19 cellular contexts compared by ENCODE assay signal in genomic region chr6:57822896-57823358, GRCh38.
A peak's percentile ranks its signal among the peaks of the same experiment; 100 is the strongest.
DNase-seq lines count a peak whose midpoint lies in the region; ATAC-seq and TF ChIP-seq lines count a peak whose summit lies in the region.
"Had no signal": no experiment of that assay in that cellular context is flagged by ENCODE, and none has a peak within 500 bp of the region (broad histone marks: within the 10 kb centered on the region; RNA-seq: fewer than 3 reads in every experiment).

No MANE protein-coding gene starts in this region.

- H3K4me3 ChIP-seq in ACC112 (ENCODE audit: low read depth, low read length): peak overlapping the region; percentile 33; the same call in 1 of the 2 replicates
- H3K4me3 ChIP-seq in HUES48 (ENCODE audit: low read depth, low read length): peak overlapping the region; percentile 64
- H3K4me3 ChIP-seq in cardiac fibroblast (replicated peaks in 1 of 2; ENCODE audit: low read depth in 2 of 2, low read length in 2 of 2): no peak overlapping the region
- H3K4me3 ChIP-seq in iPS-11a (ENCODE audit: low read depth, low read length): peak overlapping the region; percentile 35
- no peak overlapping the region for H3K4me3 ChIP-seq in smooth muscle cell
- H3K4me3 ChIP-seq: gastrocnemius medialis, GM12878, left lung, ovary, uterus had no signal

- H3K27ac ChIP-seq in ACC112 (ENCODE audit: low read depth, low read length) (no peak overlapping the region), HUES48 (ENCODE audit: low read depth, low read length) (no peak overlapping the region), smooth muscle cell (ENCODE audit: low read depth) (no peak overlapping the region)
- H3K27ac ChIP-seq: gastrocnemius medialis, KMS-11, left lung, ovary, uterus had no signal

- H3K79me2 ChIP-seq in ACC112 (ENCODE audit: control insufficient read depth, insufficient read depth, low read length, unreplicated experiment) (no peaks in the 10 kb centered on the region), smooth muscle cell (ENCODE audit: low read depth) (no peaks in the 10 kb centered on the region)

- no peak overlapping the region for H3K4me2 ChIP-seq in smooth muscle cell
- H3K4me2 ChIP-seq: KMS-11 had no signal

- H2AFZ ChIP-seq in ACC112 (ENCODE audit: low read length, unreplicated experiment): no peak overlapping the region
- H2AFZ ChIP-seq in smooth muscle cell (ENCODE audit: low read depth): no peak overlapping the region

- H3K36me3 ChIP-seq in ACC112 (ENCODE audit: insufficient read depth, low read length): no peaks in the 10 kb centered on the region
- no peaks in the 10 kb centered on the region for H3K36me3 ChIP-seq in HUES48 (ENCODE audit: control insufficient read depth, insufficient read depth, low read length)
- H3K36me3 ChIP-seq in smooth muscle cell (ENCODE audit: low read depth): no peaks in the 10 kb centered on the region
- H3K36me3 ChIP-seq: gastrocnemius medialis, left lung, ovary, uterus had no signal

- no peaks in the 10 kb centered on the region for H4K20me1 ChIP-seq in smooth muscle cell (ENCODE audit: low read depth)

- H3K9me3 ChIP-seq in HUES48 (ENCODE audit: control insufficient read depth, insufficient read depth, low read length): no peaks in the 10 kb centered on the region
- H3K9me3 ChIP-seq in smooth muscle cell (replicated peaks; ENCODE audit: low read depth): no peaks in the 10 kb centered on the region
- H3K9me3 ChIP-seq: gastrocnemius medialis, left lung, uterus had no signal

- H3K9ac ChIP-seq in HUES48 (ENCODE audit: low read depth, low read length) (no peak overlapping the region), smooth muscle cell (ENCODE audit: low read depth) (no peak overlapping the region)
- H3K9ac ChIP-seq: KMS-11 had no signal

- H3K27me3 ChIP-seq in ACC112 (ENCODE audit: insufficient read depth, low read length): peaks cover 27% of the 10 kb centered on the region
- peaks cover 28% of the 10 kb centered on the region for H3K27me3 ChIP-seq in HUES48 (ENCODE audit: control insufficient read depth, insufficient read depth, low read length)
- peaks cover 8% of the 10 kb centered on the region for H3K27me3 ChIP-seq in smooth muscle cell (ENCODE audit: low read depth)
- H3K27me3 ChIP-seq: ovary had no signal

- WGBS in smooth muscle cell (ENCODE audit: low lambda C conversion rate): 47% methylated on average over 27 of the region's 27 CpGs

- H3K4me1 ChIP-seq in ACC112 (ENCODE audit: control insufficient read depth, insufficient read depth, low read length, unreplicated experiment) (no peaks in the 10 kb centered on the region), HUES48 (ENCODE audit: control insufficient read depth, insufficient read depth, low read length) (no peaks in the 10 kb centered on the region), smooth muscle cell (ENCODE audit: low read depth) (no peaks in the 10 kb centered on the region)
- H3K4me1 ChIP-seq: gastrocnemius medialis, left lung, uterus had no signal

- ATAC-seq in HG03432 (IDR thresholded peaks at IDR 0.05; ENCODE audit: unreplicated experiment): no peak
- ATAC-seq: gastrocnemius medialis, GM12878, left lung had no signal

- no peaks in the 10 kb centered on the region for H3F3A ChIP-seq in smooth muscle cell (ENCODE audit: low read depth)

- TF ChIP-seq CTCF in cardiac fibroblast (IDR thresholded peaks at IDR 0.05; ENCODE audit: low read depth, low read length): no peak
- TF ChIP-seq CTCF in smooth muscle cell (IDR thresholded peaks at IDR 0.05; ENCODE audit: borderline replicate concordance, insufficient read depth, poor library complexity, severe bottlenecking): no peak

- peak; percentile 1 to 86 for DNase-seq in cardiac fibroblast (ENCODE audit: low read depth in 2 of 2)
- no peak for DNase-seq in smooth muscle cell (lab: John Stamatoyannopoulos, UW; ENCODE audit: unreplicated experiment)
- DNase-seq in C1 segment of cervical spinal cord (lab: John Stamatoyannopoulos, UW): no peak
- DNase-seq in hepatic stellate cell (ENCODE audit: low spot score): no peak
- DNase-seq: ACHN; activated CD8-positive, alpha-beta memory T cell treated with anti-CD3 and anti-CD28 coated beads, Interleukin-2, amount 50 U/mL, for 4 hours; CD4-positive, alpha-beta memory T cell; gastrocnemius medialis; left lung; NCI-H1417; NCI-H2227 treated with DMSO at 0.1 percent for 48 hours; uterus had no signal

Comparison
In these comparisons a context has a peak if more than half of its experiments do, and no peak if none do; other contexts are left out.
1. H3K4me3 ChIP-seq: peak in ACC112 (single experiment), HUES48 (single experiment) and iPS-11a (single experiment); none in cardiac fibroblast (0 of 2) and smooth muscle cell (single experiment).
2. DNase-seq: peak in cardiac fibroblast (2 of 2); none in smooth muscle cell (single experiment), C1 segment of cervical spinal cord (0 of 14) and hepatic stellate cell (single experiment).